In the genomic region with DNA sequence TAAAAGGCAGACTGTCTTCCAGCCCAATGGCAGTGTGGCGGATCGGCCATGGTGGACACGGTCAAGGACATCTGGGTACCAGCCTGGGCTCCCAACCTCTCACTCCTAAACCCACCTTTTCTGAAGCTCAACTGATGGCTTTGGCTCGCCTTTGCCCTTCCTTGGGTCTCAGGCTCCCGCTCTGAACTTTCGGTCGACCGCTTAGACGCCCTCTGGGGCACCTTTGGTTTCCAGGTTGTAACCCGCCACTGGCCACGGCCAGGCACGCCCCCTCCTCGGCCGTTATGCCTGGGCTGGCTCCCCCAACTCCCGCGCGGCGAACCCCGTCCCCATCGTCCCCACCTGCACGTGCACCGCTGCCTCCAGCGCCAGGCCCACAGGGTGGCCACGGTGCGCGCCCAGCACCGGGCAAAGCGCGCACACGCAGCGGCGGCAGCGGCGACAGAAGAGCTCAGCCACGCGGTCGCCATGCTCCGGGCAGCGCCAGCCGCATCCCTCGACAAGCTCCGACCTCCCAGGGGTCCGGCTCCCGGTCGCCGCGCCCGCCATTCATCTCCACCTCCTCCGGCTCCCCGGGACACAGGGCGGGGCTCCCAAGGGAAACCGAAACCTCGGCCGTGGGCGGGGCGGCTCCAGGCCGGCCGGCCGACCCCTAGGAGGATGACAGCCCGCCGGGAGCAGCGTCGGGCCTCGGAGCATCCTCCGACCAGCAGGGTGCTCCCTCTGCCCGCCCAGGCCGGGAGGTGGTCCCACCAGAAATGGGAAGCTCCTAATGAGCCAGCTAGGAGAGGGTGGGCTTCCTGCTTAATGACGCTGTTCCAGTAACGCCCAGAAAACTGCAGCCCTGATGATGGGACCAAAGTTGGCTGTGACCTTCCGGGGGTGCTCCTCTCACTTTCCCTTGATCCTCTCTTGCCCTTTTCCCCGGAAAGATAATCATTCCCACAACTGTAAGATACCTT, we compare ENCODE assay signal across 1 cellular context.
TF ChIP-seq lines count a peak whose summit lies in the region.

TSS of gene TRIM14 (minus strand) at position 583 of the 962 bp plus-strand sequence. CDS start at position 549, 34 bp downstream.

TF ChIP-seq in neural cell, 6 proteins besides CTCF, POLR2A, EP300 and RAD21:
- TF ChIP-seq EZH2 (IDR thresholded peaks at IDR 0.05; ENCODE audit: borderline replicate concordance, insufficient read depth, low read length, poor library complexity, severe bottlenecking) (no peak), MXI1 (conservative IDR thresholded peaks at IDR 0.05; ENCODE audit: poor library complexity, severe bottlenecking) (peak; percentile 69), TAF1 (IDR thresholded peaks at IDR 0.05; ENCODE audit: low read depth) (no peak), POLR2AphosphoS5 (IDR thresholded peaks at IDR 0.05) (no peak), SMC3 (conservative IDR thresholded peaks at IDR 0.05; ENCODE audit: poor library complexity) (no peak)
- TF ChIP-seq, protein P1, sequence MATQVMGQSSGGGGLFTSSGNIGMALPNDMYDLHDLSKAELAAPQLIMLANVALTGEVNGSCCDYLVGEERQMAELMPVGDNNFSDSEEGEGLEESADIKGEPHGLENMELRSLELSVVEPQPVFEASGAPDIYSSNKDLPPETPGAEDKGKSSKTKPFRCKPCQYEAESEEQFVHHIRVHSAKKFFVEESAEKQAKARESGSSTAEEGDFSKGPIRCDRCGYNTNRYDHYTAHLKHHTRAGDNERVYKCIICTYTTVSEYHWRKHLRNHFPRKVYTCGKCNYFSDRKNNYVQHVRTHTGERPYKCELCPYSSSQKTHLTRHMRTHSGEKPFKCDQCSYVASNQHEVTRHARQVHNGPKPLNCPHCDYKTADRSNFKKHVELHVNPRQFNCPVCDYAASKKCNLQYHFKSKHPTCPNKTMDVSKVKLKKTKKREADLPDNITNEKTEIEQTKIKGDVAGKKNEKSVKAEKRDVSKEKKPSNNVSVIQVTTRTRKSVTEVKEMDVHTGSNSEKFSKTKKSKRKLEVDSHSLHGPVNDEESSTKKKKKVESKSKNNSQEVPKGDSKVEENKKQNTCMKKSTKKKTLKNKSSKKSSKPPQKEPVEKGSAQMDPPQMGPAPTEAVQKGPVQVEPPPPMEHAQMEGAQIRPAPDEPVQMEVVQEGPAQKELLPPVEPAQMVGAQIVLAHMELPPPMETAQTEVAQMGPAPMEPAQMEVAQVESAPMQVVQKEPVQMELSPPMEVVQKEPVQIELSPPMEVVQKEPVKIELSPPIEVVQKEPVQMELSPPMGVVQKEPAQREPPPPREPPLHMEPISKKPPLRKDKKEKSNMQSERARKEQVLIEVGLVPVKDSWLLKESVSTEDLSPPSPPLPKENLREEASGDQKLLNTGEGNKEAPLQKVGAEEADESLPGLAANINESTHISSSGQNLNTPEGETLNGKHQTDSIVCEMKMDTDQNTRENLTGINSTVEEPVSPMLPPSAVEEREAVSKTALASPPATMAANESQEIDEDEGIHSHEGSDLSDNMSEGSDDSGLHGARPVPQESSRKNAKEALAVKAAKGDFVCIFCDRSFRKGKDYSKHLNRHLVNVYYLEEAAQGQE (IDR thresholded peaks at IDR 0.05; ENCODE audit: borderline replicate concordance), result no peak
